In the genomic region with DNA sequence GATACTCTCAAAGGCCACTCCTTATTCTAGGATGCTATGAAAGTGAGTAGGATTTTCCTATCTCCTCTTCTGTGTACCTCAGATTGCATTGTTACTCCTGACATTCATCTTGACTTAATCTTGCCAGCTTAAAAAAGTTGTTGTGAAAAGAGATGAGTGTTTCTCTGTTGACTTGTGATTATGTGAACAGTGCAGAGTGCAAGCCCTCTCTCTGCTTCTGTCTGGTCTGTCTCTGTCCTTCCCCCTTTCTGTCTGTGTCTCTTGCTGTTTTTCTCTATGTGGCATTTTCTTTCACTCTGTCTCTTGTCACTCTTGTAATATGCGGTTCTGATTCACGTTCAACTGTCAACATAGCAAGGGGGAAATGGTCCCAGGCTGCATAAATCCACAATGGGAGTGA, we compare ENCODE assay signal across 21 cellular contexts.
DNase-seq lines count a peak whose midpoint lies in the region; ATAC-seq and TF ChIP-seq lines count a peak whose summit lies in the region.
"Had no signal": no experiment of that assay in that cellular context is flagged by ENCODE, and none has a peak within 500 bp of the region (broad histone marks: within the 10 kb centered on the region; RNA-seq: fewer than 3 reads in every experiment).

No MANE protein-coding gene starts in this region.

- in situ Hi-C loops in mammary epithelial cell (cut with MboI; ENCODE audit: low sequenced_read_pairs in 2 of 2): no loop called here

- H2AFZ ChIP-seq in OCI-LY3 (ENCODE audit: low read depth, low read length) (no peak overlapping the region), mammary epithelial cell (ENCODE audit: low read depth, low read length) (no peak overlapping the region)

- H3K79me2 ChIP-seq in OCI-LY3 (ENCODE audit: low read length) (0 out of 2 replicates have a peak, but pooled peaks cover 3% of the 10 kb centered on the region), mammary epithelial cell (ENCODE audit: insufficient read depth, low read length) (no peaks in the 10 kb centered on the region)

- TF ChIP-seq CTCF in cardiac muscle cell (IDR thresholded peaks at IDR 0.05; ENCODE audit: low read depth, low read length): no peak
- no peak for TF ChIP-seq CTCF in OCI-LY3 (IDR thresholded peaks at IDR 0.05; ENCODE audit: low read depth, low read length)
- no peak for TF ChIP-seq CTCF in mammary epithelial cell (conservative IDR thresholded peaks at IDR 0.05 in 1 of 2, IDR thresholded peaks at IDR 0.05 in 1 of 2; ENCODE audit: extremely low read depth in 1 of 2, insufficient read depth in 1 of 2, low read depth in 1 of 2, low read length in 2 of 2)

- no peak for DNase-seq in cardiac muscle cell (ENCODE audit: low read depth in 1 of 2, low spot score in 1 of 2)
- no peak for DNase-seq in left ventricle myocardium superior
- DNase-seq in mammary epithelial cell: no peak
- DNase-seq in NCI-H510A treated with DMSO at 0.1 percent for 48 hours (lab: John Stamatoyannopoulos, UW): no peak
- DNase-seq: GOT3; HCEC 1CT; KBM-7; MM.1S; NCI-H1048; NCI-H1417 treated with DMSO at 0.1 percent for 48 hours; NCI-H187; NCI-H446 treated with DMSO at 0.1 percent for 48 hours; NCI-H69; NK-92 treated with Interleukin-12 subunit alpha and Interleukin-12 subunit beta, amount 100 ng/mL, for 24 hours; Peyer's patch; SJCRH30; T-cell had no signal

- no peaks in the 10 kb centered on the region for H4K20me1 ChIP-seq in OCI-LY3 (ENCODE audit: insufficient read depth, low read length)
- H4K20me1 ChIP-seq in mammary epithelial cell (ENCODE audit: insufficient read depth, low read length): no peaks in the 10 kb centered on the region

- dilution Hi-C loops in mammary epithelial cell (cut with HindIII; ENCODE audit: low sequenced_read_pairs): loop anchor here (5.0 kb wide), 1 partner anchor 39 kb away; no protein-coding TSS in a partner anchor

- intact Hi-C loops in left ventricle myocardium superior (cut with micrococcal nuclease): no loop called here
- intact Hi-C loops in mammary epithelial cell (cut with micrococcal nuclease): no loop called here

- no peaks in the 10 kb centered on the region for H3K27me3 ChIP-seq in cardiac muscle cell
- no peaks in the 10 kb centered on the region for H3K27me3 ChIP-seq in OCI-LY3 (ENCODE audit: low read depth, low read length)
- no peaks in the 10 kb centered on the region for H3K27me3 ChIP-seq in mammary epithelial cell (ENCODE audit: insufficient read depth, low read length)
- H3K27me3 ChIP-seq: Peyer's patch, SJCRH30 had no signal

- H3K9ac ChIP-seq in OCI-LY3 (ENCODE audit: low read length): no peak overlapping the region
- no peak overlapping the region for H3K9ac ChIP-seq in mammary epithelial cell (ENCODE audit: insufficient read depth, low read length)

- ATAC-seq in left ventricle myocardium superior: no peak
- ATAC-seq in HG02852 (IDR thresholded peaks at IDR 0.05; ENCODE audit: unreplicated experiment): peak; percentile 21
- ATAC-seq in HG03571 (IDR thresholded peaks at IDR 0.05; ENCODE audit: unreplicated experiment): no peak
- ATAC-seq: T-cell had no signal

- no peaks in the 10 kb centered on the region for H3K36me3 ChIP-seq in cardiac muscle cell
- H3K36me3 ChIP-seq in OCI-LY3 (replicated peaks; ENCODE audit: low read depth, low read length): no peaks in the 10 kb centered on the region
- no peaks in the 10 kb centered on the region for H3K36me3 ChIP-seq in mammary epithelial cell (ENCODE audit: insufficient read depth, low read length)
- H3K36me3 ChIP-seq: Peyer's patch, SJCRH30 had no signal

- no peaks in the 10 kb centered on the region for H3K9me3 ChIP-seq in cardiac muscle cell (ENCODE audit: low read depth)
- H3K9me3 ChIP-seq in OCI-LY3 (ENCODE audit: insufficient read depth, low read length): no peaks in the 10 kb centered on the region
- no peaks in the 10 kb centered on the region for H3K9me3 ChIP-seq in mammary epithelial cell (replicated peaks; ENCODE audit: insufficient read depth, low read length)
- H3K9me3 ChIP-seq: Peyer's patch had no signal

- H3K4me3 ChIP-seq in cardiac muscle cell (no peak overlapping the region), OCI-LY3 (ENCODE audit: low read length) (0 out of 2 replicates have a peak overlapping the region, but pooled peaks have one; percentile 9), mammary epithelial cell (replicated peaks in 1 of 3; ENCODE audit: insufficient read depth in 1 of 3, low read depth in 2 of 3, low read length in 3 of 3) (no peak overlapping the region)
- H3K4me3 ChIP-seq: Peyer's patch, SJCRH30 had no signal

- CTCF ChIA-PET in mammary epithelial cell (lab: Charles Lee; ENCODE audit: low non-redundant PET): no interaction called here

- H3K27ac ChIP-seq in cardiac muscle cell (peak overlapping the region; percentile 48), OCI-LY3 (ENCODE audit: low read length) (no peak overlapping the region), mammary epithelial cell (ENCODE audit: insufficient read depth, low read depth, low read length) (no peak overlapping the region)
- H3K27ac ChIP-seq: HL-60, Peyer's patch, SJCRH30 had no signal

- WGBS in mammary epithelial cell (ENCODE audit: low coverage, missing lambda C conversion rate): 100% methylated on average over 2 of the region's 2 CpGs

- BruUV-seq in mammary epithelial cell (replicated peaks; lab: Mats Ljungman, UMichigan): no TSS peak

- H3K4me1 ChIP-seq in cardiac muscle cell (ENCODE audit: low read depth) (no peaks in the 10 kb centered on the region), OCI-LY3 (ENCODE audit: low read length) (peaks cover 45% of the 10 kb centered on the region), mammary epithelial cell (ENCODE audit: insufficient read depth, low read length) (no peaks in the 10 kb centered on the region)
- H3K4me1 ChIP-seq: Peyer's patch had no signal

- H3K4me2 ChIP-seq in OCI-LY3 (ENCODE audit: low read length): peak overlapping the region; percentile 78
- no peak overlapping the region for H3K4me2 ChIP-seq in mammary epithelial cell (ENCODE audit: insufficient read depth, low read depth, low read length)
